Comparison of ENCODE assay signal across 29 cellular contexts in genomic region chr1:22995774-22996173, GRCh38. TPM values are rescaled to one million over a fixed set of nuclear protein-coding genes. Genes with fewer than 3 reads are reported as not detected.
"Had no signal": no experiment of that assay in that cellular context is flagged by ENCODE, and none has a peak within 500 bp of the region (broad histone marks: within the 10 kb centered on the region; RNA-seq: fewer than 3 reads in every experiment).

No MANE protein-coding gene starts in this region.

- H3K4me3 ChIP-seq: stomach, suprapubic skin, testis, thoracic aorta, thyroid gland, tibial artery, tibial nerve, transverse colon, upper lobe of left lung, upper lobe of right lung, uterus, vagina had no signal

- DNase-seq: stimulated activated CD4-positive, alpha-beta T cell treated with anti-CD3 and anti-CD28 coated beads, Interleukin-2, amount 100 ng/mL, for 48 hours; stimulated activated CD4-positive, alpha-beta T cell treated with anti-CD3 and anti-CD28 coated beads, Interleukin-4, amount 100 ng/mL, for 1 hour; stimulated activated CD4-positive, alpha-beta T cell treated with anti-CD3 and anti-CD28 coated beads, Interleukin-4, amount 100 ng/mL, for 24 hours; stimulated activated CD4-positive, alpha-beta T cell treated with anti-CD3 and anti-CD28 coated beads, Interleukin-4, amount 100 ng/mL, for 4 hours; stimulated activated CD8-positive, alpha-beta memory T cell treated with anti-CD3 and anti-CD28 coated beads, Interleukin-4, amount 100 ng/mL, for 48 hours; stimulated activated naive B cell treated with anti-CD40 and anti-IgM and Interleukin-4, amounts not matched to agents 10 μg/mL and 1 μg/mL and 100 μg/mL, for 72 hours; stimulated activated naive CD4-positive, alpha-beta T cell; stimulated activated naive CD4-positive, alpha-beta T cell treated with Interleukin-2 at 50 U/mL for 16 hours; stimulated activated naive CD8-positive, alpha-beta T cell treated with anti-CD3 and anti-CD28 coated beads, Interleukin-15, amount 100 ng/mL, for 72 hours; stimulated activated naive CD8-positive, alpha-beta T cell treated with anti-CD3 and anti-CD28 coated beads, Interleukin-15, Interleukin-2, amounts not matched to agents 100 U/mL and 50 U/mL, for 24 hours; stomach; substantia nigra; testis; thyroid gland; tibial artery; transverse colon; trophoblast cell; upper lobe of left lung; upper lobe of right lung; uterus had no signal

- H3K9me3 ChIP-seq: suprapubic skin, testis, thyroid gland, upper lobe of right lung, uterus, vagina had no signal

- FAIRE-seq: urothelium cell line had no signal

- H3K27ac ChIP-seq: stomach, suprapubic skin, testis, thoracic aorta, thyroid gland, tibial artery, tibial nerve, transverse colon, upper lobe of left lung, upper lobe of right lung, uterus, vagina had no signal

- H3K4me1 ChIP-seq: stomach, suprapubic skin, testis, thyroid gland, tibial artery, tibial nerve, transverse colon, upper lobe of left lung, upper lobe of right lung, uterus, vagina had no signal

- H3K27me3 ChIP-seq: stomach, suprapubic skin, testis, thyroid gland, tibial artery, tibial nerve, upper lobe of left lung, upper lobe of right lung, uterus, vagina had no signal

- H3K36me3 ChIP-seq: stomach, suprapubic skin, thoracic aorta, thyroid gland, tibial artery, tibial nerve, transverse colon, upper lobe of left lung, upper lobe of right lung, uterus, vagina had no signal

RNA-seq across cellular contexts. Expression of gene TEX46, which starts 19.9 kb away (rescaled TPM):
- total RNA-seq: stomach, subcutaneous adipose tissue, suprapubic skin, temporal lobe, thoracic aorta, thyroid gland, tibial nerve, transverse colon, upper lobe of left lung, upper lobe of right lung, ureter, urinary bladder, vagina had no signal

RNA-seq across cellular contexts. Expression of gene LACTBL1, which starts 23.1 kb away (rescaled TPM):
- total RNA-seq: stomach, subcutaneous adipose tissue, suprapubic skin, temporal lobe, thoracic aorta, thyroid gland, tibial nerve, transverse colon, upper lobe of left lung, upper lobe of right lung, ureter, urinary bladder, uterus, vagina had no signal
